1 cellular context compared by ENCODE assay signal in genomic region chr9:105859428-105860091, GRCh38.
TF ChIP-seq lines count a peak whose summit lies in the region.

No MANE protein-coding gene starts in this region.

TF ChIP-seq in K562, 482 proteins besides CTCF, POLR2A, EP300 and RAD21 (continued from another document and continues in another):
- peak; percentile 57; the same call in 1 of the 2 replicates for TF ChIP-seq ZBTB40 (IDR thresholded peaks at IDR 0.05)
- TF ChIP-seq ZBTB40 (CRISPR knock-in tag; IDR thresholded peaks at IDR 0.05), result no peak
- peak; percentile 71; the same call in 1 of the 2 replicates for TF ChIP-seq MTA1 (IDR thresholded peaks at IDR 0.05; ENCODE audit: borderline replicate concordance)
- no peak for TF ChIP-seq TAF9B (IDR thresholded peaks at IDR 0.05; ENCODE audit: partially characterized antibody)
- TF ChIP-seq ZNF57 (CRISPR knock-in tag; IDR thresholded peaks at IDR 0.05), result no peak
- no peak for TF ChIP-seq PCBP2 (IDR thresholded peaks at IDR 0.05; ENCODE audit: low read depth, low read length, poor library complexity, severe bottlenecking)
- 0 out of 2 replicates have a peak, but pooled peaks have one; percentile 17 for TF ChIP-seq THRB (CRISPR knock-in tag; conservative IDR thresholded peaks at IDR 0.05)
- no peak for TF ChIP-seq IRF2 (CRISPR knock-in tag; IDR thresholded peaks at IDR 0.05)
- no peak for TF ChIP-seq NONO (IDR thresholded peaks at IDR 0.05; ENCODE audit: low read depth in 2 of 2, low read length in 1 of 2)
- TF ChIP-seq, protein P1, sequence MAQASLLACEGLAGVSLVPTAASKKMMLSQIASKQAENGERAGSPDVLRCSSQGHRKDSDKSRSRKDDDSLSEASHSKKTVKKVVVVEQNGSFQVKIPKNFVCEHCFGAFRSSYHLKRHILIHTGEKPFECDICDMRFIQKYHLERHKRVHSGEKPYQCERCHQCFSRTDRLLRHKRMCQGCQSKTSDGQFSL (CRISPR knock-in tag; IDR thresholded peaks at IDR 0.05), result no peak
- TF ChIP-seq, protein P1 (tag; IDR thresholded peaks at IDR 0.05), result no peak
- TF ChIP-seq, protein P2, sequence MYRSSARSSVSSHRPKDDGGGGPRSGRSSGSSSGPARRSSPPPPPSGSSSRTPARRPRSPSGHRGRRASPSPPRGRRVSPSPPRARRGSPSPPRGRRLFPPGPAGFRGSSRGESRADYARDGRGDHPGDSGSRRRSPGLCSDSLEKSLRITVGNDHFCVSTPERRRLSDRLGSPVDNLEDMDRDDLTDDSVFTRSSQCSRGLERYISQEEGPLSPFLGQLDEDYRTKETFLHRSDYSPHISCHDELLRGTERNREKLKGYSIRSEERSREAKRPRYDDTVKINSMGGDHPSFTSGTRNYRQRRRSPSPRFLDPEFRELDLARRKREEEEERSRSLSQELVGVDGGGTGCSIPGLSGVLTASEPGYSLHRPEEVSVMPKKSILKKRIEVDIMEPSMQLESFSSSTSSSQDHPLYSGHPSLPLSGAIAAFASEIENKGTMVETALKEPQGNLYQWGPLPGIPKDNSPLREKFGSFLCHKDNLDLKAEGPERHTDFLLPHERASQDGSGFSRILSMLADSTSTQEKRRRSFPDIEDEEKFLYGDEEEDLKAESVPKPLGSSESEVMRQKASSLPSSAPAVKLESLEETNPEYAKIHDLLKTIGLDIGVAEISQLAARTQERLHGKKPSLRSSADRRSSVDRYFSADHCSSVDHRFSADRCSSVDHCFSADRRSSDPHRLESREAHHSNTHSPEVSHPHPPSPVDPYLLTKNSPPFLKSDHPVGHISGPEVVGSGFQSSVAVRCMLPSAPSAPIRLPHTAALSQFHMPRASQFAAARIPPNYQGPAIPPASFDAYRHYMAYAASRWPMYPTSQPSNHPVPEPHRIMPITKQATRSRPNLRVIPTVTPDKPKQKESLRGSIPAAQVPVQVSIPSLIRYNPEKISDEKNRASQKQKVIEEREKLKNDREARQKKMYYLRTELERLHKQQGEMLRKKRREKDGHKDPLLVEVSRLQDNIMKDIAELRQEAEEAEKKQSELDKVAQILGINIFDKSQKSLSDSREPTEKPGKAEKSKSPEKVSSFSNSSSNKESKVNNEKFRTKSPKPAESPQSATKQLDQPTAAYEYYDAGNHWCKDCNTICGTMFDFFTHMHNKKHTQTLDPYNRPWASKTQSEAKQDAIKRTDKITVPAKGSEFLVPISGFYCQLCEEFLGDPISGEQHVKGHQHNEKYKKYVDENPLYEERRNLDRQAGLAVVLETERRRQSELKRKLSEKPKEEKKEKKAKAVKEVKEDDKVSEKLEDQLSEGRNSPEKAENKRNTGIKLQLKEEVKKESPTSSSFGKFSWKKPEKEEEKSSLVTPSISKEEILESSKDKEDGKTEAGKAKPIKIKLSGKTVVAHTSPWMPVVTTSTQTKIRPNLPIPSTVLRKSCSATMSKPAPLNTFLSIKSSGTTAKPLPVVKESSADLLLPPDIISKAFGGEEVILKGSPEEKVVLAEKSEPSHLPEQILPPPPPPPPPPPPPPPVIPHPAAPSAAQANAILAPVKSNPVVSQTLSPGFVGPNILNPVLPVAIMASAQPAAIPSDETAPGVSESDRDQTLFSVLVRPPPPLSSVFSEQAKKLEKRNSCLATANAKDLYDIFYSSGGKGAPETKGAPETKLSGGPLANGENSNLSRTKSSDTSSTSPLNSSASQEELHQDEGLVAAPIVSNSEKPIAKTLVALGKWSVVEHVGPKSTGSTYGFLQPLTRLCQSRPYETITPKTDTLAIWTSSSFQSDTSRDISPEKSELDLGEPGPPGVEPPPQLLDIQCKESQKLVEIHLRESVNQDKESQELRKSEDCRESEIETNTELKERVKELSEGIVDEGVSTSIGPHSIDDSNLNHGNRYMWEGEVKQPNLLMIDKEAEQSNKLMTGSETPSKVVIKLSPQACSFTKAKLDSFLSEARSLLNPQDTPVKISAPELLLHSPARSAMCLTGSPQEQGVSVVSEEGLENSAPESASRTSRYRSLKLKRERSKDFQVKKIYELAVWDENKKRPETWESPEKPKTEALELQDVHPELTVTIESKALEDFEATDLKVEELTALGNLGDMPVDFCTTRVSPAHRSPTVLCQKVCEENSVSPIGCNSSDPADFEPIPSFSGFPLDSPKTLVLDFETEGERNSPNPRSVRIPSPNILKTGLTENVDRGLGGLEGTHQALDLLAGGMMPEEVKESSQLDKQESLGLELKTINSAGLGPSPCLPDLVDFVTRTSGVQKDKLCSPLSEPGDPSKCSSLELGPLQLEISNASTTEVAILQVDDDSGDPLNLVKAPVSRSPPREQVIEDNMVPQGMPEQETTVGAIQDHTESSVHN (IDR thresholded peaks at IDR 0.05; ENCODE audit: borderline replicate concordance in 1 of 2, low read depth in 1 of 2), result peak in 1 of 2 experiments; percentile 85; a peak in 2 of 4 replicates
- 0 out of 2 replicates have a peak, but pooled peaks have one; percentile 50 for TF ChIP-seq PHB2 (IDR thresholded peaks at IDR 0.05; ENCODE audit: low read depth)
- no peak for TF ChIP-seq C11orf30 (IDR thresholded peaks at IDR 0.05; ENCODE audit: low read depth)
- TF ChIP-seq SREBF1 (IDR thresholded peaks at IDR 0.05; ENCODE audit: borderline replicate concordance, low read depth, low read length), result no peak
- TF ChIP-seq GATAD2A (IDR thresholded peaks at IDR 0.05), result 0 out of 2 replicates have a peak, but pooled peaks have one; percentile 51
- no peak for TF ChIP-seq SRSF3 (IDR thresholded peaks at IDR 0.05; ENCODE audit: insufficient read depth, low read length)
- no peak for TF ChIP-seq BRD9 (IDR thresholded peaks at IDR 0.05; ENCODE audit: low read depth, partially characterized antibody)
- TF ChIP-seq ASH1L (IDR thresholded peaks at IDR 0.05; ENCODE audit: borderline replicate concordance, low read depth, partially characterized antibody), result peak; percentile 38
- TF ChIP-seq NFE2L1 (tag; IDR thresholded peaks at IDR 0.05; ENCODE audit: borderline replicate concordance, low read depth), result no peak
- TF ChIP-seq HDGF (IDR thresholded peaks at IDR 0.05), result no peak
- TF ChIP-seq CBX8 (IDR thresholded peaks at IDR 0.05; ENCODE audit: borderline replicate concordance, extremely low read depth, low read depth, low read length, poor library complexity, severe bottlenecking), result no peak
- TF ChIP-seq, protein P3, sequence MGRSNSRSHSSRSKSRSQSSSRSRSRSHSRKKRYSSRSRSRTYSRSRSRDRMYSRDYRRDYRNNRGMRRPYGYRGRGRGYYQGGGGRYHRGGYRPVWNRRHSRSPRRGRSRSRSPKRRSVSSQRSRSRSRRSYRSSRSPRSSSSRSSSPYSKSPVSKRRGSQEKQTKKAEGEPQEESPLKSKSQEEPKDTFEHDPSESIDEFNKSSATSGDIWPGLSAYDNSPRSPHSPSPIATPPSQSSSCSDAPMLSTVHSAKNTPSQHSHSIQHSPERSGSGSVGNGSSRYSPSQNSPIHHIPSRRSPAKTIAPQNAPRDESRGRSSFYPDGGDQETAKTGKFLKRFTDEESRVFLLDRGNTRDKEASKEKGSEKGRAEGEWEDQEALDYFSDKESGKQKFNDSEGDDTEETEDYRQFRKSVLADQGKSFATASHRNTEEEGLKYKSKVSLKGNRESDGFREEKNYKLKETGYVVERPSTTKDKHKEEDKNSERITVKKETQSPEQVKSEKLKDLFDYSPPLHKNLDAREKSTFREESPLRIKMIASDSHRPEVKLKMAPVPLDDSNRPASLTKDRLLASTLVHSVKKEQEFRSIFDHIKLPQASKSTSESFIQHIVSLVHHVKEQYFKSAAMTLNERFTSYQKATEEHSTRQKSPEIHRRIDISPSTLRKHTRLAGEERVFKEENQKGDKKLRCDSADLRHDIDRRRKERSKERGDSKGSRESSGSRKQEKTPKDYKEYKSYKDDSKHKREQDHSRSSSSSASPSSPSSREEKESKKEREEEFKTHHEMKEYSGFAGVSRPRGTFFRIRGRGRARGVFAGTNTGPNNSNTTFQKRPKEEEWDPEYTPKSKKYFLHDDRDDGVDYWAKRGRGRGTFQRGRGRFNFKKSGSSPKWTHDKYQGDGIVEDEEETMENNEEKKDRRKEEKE (IDR thresholded peaks at IDR 0.05; ENCODE audit: borderline replicate concordance in 1 of 2, control insufficient read depth in 1 of 2, low read depth in 2 of 2, low read length in 1 of 2), result 0 out of 4 replicates have a peak, but pooled peaks of 1 of the 2 experiments have one; percentile 20
- TF ChIP-seq XRCC5 (IDR thresholded peaks at IDR 0.05; ENCODE audit: low read depth, low read length), result no peak
- TF ChIP-seq MAFF (IDR thresholded peaks at IDR 0.05; ENCODE audit: low read length), result no peak
- TF ChIP-seq, protein P4, sequence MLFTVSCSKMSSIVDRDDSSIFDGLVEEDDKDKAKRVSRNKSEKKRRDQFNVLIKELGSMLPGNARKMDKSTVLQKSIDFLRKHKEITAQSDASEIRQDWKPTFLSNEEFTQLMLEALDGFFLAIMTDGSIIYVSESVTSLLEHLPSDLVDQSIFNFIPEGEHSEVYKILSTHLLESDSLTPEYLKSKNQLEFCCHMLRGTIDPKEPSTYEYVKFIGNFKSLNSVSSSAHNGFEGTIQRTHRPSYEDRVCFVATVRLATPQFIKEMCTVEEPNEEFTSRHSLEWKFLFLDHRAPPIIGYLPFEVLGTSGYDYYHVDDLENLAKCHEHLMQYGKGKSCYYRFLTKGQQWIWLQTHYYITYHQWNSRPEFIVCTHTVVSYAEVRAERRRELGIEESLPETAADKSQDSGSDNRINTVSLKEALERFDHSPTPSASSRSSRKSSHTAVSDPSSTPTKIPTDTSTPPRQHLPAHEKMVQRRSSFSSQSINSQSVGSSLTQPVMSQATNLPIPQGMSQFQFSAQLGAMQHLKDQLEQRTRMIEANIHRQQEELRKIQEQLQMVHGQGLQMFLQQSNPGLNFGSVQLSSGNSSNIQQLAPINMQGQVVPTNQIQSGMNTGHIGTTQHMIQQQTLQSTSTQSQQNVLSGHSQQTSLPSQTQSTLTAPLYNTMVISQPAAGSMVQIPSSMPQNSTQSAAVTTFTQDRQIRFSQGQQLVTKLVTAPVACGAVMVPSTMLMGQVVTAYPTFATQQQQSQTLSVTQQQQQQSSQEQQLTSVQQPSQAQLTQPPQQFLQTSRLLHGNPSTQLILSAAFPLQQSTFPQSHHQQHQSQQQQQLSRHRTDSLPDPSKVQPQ (CRISPR knock-in tag; IDR thresholded peaks at IDR 0.05; ENCODE audit: borderline replicate concordance), result no peak
